In genomic region chr10:102853944-102854694, GRCh38 we compare ENCODE assay signal across 8 cellular contexts. TPM values are rescaled to one million over a fixed set of nuclear protein-coding genes. Genes with fewer than 3 reads are reported as not detected.
A peak's percentile ranks its signal among the peaks of the same experiment; 100 is the strongest.
DNase-seq lines count a peak whose midpoint lies in the region; ATAC-seq and TF ChIP-seq lines count a peak whose summit lies in the region.

A gene with protein sequence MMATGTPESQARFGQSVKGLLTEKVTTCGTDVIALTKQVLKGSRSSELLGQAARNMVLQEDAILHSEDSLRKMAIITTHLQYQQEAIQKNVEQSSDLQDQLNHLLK (plus strand): TSS chr10:102854259. CDS start chr10:102854287, 28 bp downstream.

- no peaks in the 10 kb centered on the region for H3K9me3 Mint-ChIP-seq in activated T-cell treated with anti-CD3 and anti-CD28 coated beads, Interleukin-2, amount 50 U/mL, for 24 hours

- H3K36me3 Mint-ChIP-seq in activated T-cell treated with anti-CD3 and anti-CD28 coated beads, Interleukin-2, amount 50 U/mL, for 24 hours (ENCODE audit: low read depth), result peaks cover 8% of the 10 kb centered on the region

- POLR2A ChIA-PET in PC-3 (lab: Charles Lee; ENCODE audit: unreplicated experiment), result interaction anchor here (0.6 kb wide), 1 partner anchor 282 kb away, joined by 3 read pairs; no protein-coding TSS in a partner anchor

- H3K4me1 ChIP-seq in PC-3 (ENCODE audit: insufficient read depth, low read length) (no peaks in the 10 kb centered on the region; the same call in 1 of the 2 replicates), esophagus (ENCODE audit: control insufficient read depth in 2 of 2, insufficient read depth in 2 of 2, low read length in 1 of 2) (no peaks in the 10 kb centered on the region), mucosa of stomach (ENCODE audit: control insufficient read depth, insufficient read depth, low read length) (no peaks in the 10 kb centered on the region)

- DNase-seq in DMS114 treated with DMSO at 0.1 percent for 48 hours (lab: John Stamatoyannopoulos, UW; ENCODE audit: unreplicated experiment) (peak; percentile 98), PC-3 (peak; percentile 87)
- DNase-seq in activated T-cell treated with anti-CD3 and anti-CD28 coated beads, Interleukin-2, amount 50 U/mL, for 24 hours, result peak; percentile 88
- DNase-seq in stimulated activated CD8-positive, alpha-beta memory T cell treated with anti-CD3 and anti-CD28 coated beads, Interleukin-7, amount 100 ng/mL, for 1 hour (ENCODE audit: low read depth in 2 of 2), result peak; percentile 58 to 62

- 7% methylated on average over 41 of the region's 41 CpGs for WGBS in esophagus, 2 donors

- ATAC-seq in GM21576 (IDR thresholded peaks at IDR 0.05; ENCODE audit: unreplicated experiment), result peak; percentile 94
- peak; percentile 99 for ATAC-seq in PC-3

- H3K4me2 ChIP-seq in PC-3 (ENCODE audit: low read length), result peak within 1 kb of the TSS; percentile 68

- intact Hi-C loops in PC-3 (cut with micrococcal nuclease), result no loop called here

- H3K9me3 ChIP-seq in PC-3 (ENCODE audit: low read length), result no peaks in the 10 kb centered on the region
- H3K9me3 ChIP-seq in esophagus (ENCODE audit: control insufficient read depth in 2 of 2, insufficient read depth in 1 of 2, low read depth in 1 of 2, low read length in 1 of 2), result no peaks in the 10 kb centered on the region
- no peaks in the 10 kb centered on the region for H3K9me3 ChIP-seq in mucosa of stomach (ENCODE audit: control insufficient read depth, low read length)

- peaks cover 17% of the 10 kb centered on the region for H3K4me1 Mint-ChIP-seq in activated T-cell treated with anti-CD3 and anti-CD28 coated beads, Interleukin-2, amount 50 U/mL, for 24 hours (ENCODE audit: low read depth)

- H3K27ac ChIP-seq in PC-3 (ENCODE audit: low read length), result peak within 1 kb of the TSS; percentile 72
- H3K27ac ChIP-seq in esophagus (ENCODE audit: low read depth in 2 of 2, low read length in 1 of 2), result peak within 1 kb of the TSS; percentile 87 to 99

- TF ChIP-seq CTCF in PC-3 (conservative IDR thresholded peaks at IDR 0.05; ENCODE audit: low read depth, low read length), result no peak

- TSS peak; percentile 99 for BruUV-seq in PC-3 (replicated peaks; lab: Mats Ljungman, UMichigan)

- H3K27ac Mint-ChIP-seq in activated T-cell treated with anti-CD3 and anti-CD28 coated beads, Interleukin-2, amount 50 U/mL, for 24 hours, result peak within 1 kb of the TSS; percentile 99

- H3K9ac ChIP-seq in PC-3 (ENCODE audit: low read length), result peak within 1 kb of the TSS; percentile 89
- peak within 1 kb of the TSS; percentile 72 for H3K9ac ChIP-seq in mucosa of stomach (ENCODE audit: low read length)

- H3K36me3 ChIP-seq in PC-3 (ENCODE audit: low read depth, low read length) (no peaks in the 10 kb centered on the region), esophagus (ENCODE audit: control insufficient read depth in 2 of 2, insufficient read depth in 2 of 2, low read length in 1 of 2) (no peaks in the 10 kb centered on the region), mucosa of stomach (ENCODE audit: control insufficient read depth, insufficient read depth, low read length) (no peaks in the 10 kb centered on the region)

- TF ChIP-seq EP300 in Ishikawa (IDR thresholded peaks at IDR 0.05; ENCODE audit: borderline replicate concordance), result peak; percentile 48; the same call in 1 of the 2 replicates

- peak within 1 kb of the TSS; percentile 85 for H2AFZ ChIP-seq in PC-3 (ENCODE audit: low read length)

- H3K27me3 ChIP-seq in PC-3 (ENCODE audit: low read length) (no peaks in the 10 kb centered on the region), esophagus (ENCODE audit: control insufficient read depth in 1 of 2, insufficient read depth in 2 of 2, low read length in 2 of 2) (no peaks in the 10 kb centered on the region), mucosa of stomach (ENCODE audit: control insufficient read depth, insufficient read depth, low read length) (no peaks in the 10 kb centered on the region)

- CTCF ChIA-PET in PC-3 (lab: Charles Lee), result no interaction called here

- H3K4me3 ChIP-seq in PC-3 (ENCODE audit: low read length), result peak within 1 kb of the TSS; percentile 83
- peak within 1 kb of the TSS; percentile 78 to 93 for H3K4me3 ChIP-seq in esophagus (ENCODE audit: low read depth in 1 of 2, low read length in 2 of 2)
- H3K4me3 ChIP-seq in mucosa of stomach (ENCODE audit: low read length), result peak within 1 kb of the TSS; percentile 90

- H4K20me1 ChIP-seq in PC-3 (ENCODE audit: low read length), result no peaks in the 10 kb centered on the region

- H3K9me2 ChIP-seq in PC-3 (replicated peaks; ENCODE audit: low read length), result no peaks in the 10 kb centered on the region

- H3K79me2 ChIP-seq in PC-3 (ENCODE audit: low read length), result peaks cover 22% of the 10 kb centered on the region

- peak within 1 kb of the TSS; percentile 98 for H3K4me3 Mint-ChIP-seq in activated T-cell treated with anti-CD3 and anti-CD28 coated beads, Interleukin-2, amount 50 U/mL, for 24 hours

- no peaks in the 10 kb centered on the region for H3K27me3 Mint-ChIP-seq in activated T-cell treated with anti-CD3 and anti-CD28 coated beads, Interleukin-2, amount 50 U/mL, for 24 hours

- H3F3A ChIP-seq in PC-3 (ENCODE audit: low read length, unreplicated experiment), result no peaks in the 10 kb centered on the region

- TF ChIP-seq RAD21 in Ishikawa (IDR thresholded peaks at IDR 0.05; ENCODE audit: low read depth), result no peak

TF ChIP-seq in Ishikawa, 13 proteins besides CTCF, POLR2A, EP300 and RAD21:
- peak; percentile 77 for TF ChIP-seq MAX (IDR thresholded peaks at IDR 0.05)
- peak; percentile 95 for TF ChIP-seq YY1 (IDR thresholded peaks at IDR 0.05; ENCODE audit: low read depth)
- TF ChIP-seq CREB1 (IDR thresholded peaks at IDR 0.05; ENCODE audit: low read depth), result peak; percentile 64
- TF ChIP-seq, protein P1, sequence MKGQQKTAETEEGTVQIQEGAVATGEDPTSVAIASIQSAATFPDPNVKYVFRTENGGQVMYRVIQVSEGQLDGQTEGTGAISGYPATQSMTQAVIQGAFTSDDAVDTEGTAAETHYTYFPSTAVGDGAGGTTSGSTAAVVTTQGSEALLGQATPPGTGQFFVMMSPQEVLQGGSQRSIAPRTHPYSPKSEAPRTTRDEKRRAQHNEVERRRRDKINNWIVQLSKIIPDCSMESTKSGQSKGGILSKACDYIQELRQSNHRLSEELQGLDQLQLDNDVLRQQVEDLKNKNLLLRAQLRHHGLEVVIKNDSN (IDR thresholded peaks at IDR 0.05), result peak; percentile 40; the same call in 1 of the 2 replicates
- peak; percentile 83; the same call in 1 of the 2 replicates for TF ChIP-seq TCF12 (IDR thresholded peaks at IDR 0.05; ENCODE audit: low read depth)
- peak; percentile 90 for TF ChIP-seq TAF1 (IDR thresholded peaks at IDR 0.05; ENCODE audit: low read depth)
- no peak for TF ChIP-seq CEBPB (IDR thresholded peaks at IDR 0.05)
- TF ChIP-seq TEAD4 (IDR thresholded peaks at IDR 0.05), result peak; percentile 50; the same call in 1 of the 2 replicates
- TF ChIP-seq FOXM1 (IDR thresholded peaks at IDR 0.05; ENCODE audit: borderline replicate concordance, low read depth), result no peak

RNA-seq across cellular contexts. Expression of the gene that starts here (rescaled TPM):
- total RNA-seq in PC-3 (2014; rRNA removed), result 6.0 and 8.1 TPM in 2 replicates
- polyA plus RNA-seq in esophagus, result 10 to 100 TPM; 12.3 to 14.5 TPM

Comparison
In these comparisons a context has a peak if more than half of its experiments do, and no peak if none do; other contexts are left out.
1. Peak in every context shown above with its lines: DNase-seq, ATAC-seq, H3K4me3 ChIP-seq and H3K27ac ChIP-seq.